Comparison of ENCODE assay signal across 8 cellular contexts in the genomic region with DNA sequence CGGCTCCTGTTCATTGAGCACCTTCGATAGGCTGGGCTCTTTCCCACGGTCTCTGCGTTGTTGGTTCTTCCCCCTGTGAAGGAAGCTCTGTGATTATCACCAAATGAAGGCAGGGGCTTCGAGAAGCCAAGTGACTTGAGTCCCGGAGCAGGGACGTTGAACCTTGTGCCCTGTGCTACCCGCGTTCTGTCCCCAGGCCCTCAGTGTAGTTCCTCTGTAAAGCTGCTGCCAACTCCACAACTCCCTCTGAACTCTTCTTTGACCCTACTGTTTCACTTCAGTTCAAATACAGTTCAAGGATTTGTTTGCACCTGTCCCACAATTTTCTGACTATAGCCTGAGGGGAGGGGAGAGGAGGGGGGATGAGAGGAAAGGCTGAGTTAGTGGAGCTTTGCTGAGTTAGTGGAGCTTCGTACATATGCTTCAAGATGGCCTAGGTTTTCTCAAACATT. TPM values are rescaled to one million over a fixed set of nuclear protein-coding genes. Genes with fewer than 3 reads are reported as not detected.
DNase-seq lines count a peak whose midpoint lies in the region; ATAC-seq and TF ChIP-seq lines count a peak whose summit lies in the region.

No MANE protein-coding gene starts in this region.

- H3K36me3 ChIP-seq in CD4-positive, alpha-beta memory T cell (ENCODE audit: insufficient read depth, low read length): no peaks in the 10 kb centered on the region
- peaks cover 11% of the 10 kb centered on the region for H3K36me3 ChIP-seq in adipocyte (ENCODE audit: control insufficient read depth, insufficient read depth, low read length, severe bottlenecking)
- H3K36me3 ChIP-seq in kidney epithelial cell (ENCODE audit: control insufficient read depth, insufficient read depth, low read length): no peaks in the 10 kb centered on the region

- DNase-seq in CD4-positive, alpha-beta memory T cell: no peak
- no peak for DNase-seq in adipocyte (ENCODE audit: low read depth)
- DNase-seq in kidney epithelial cell (ENCODE audit: low read depth): no peak

- H3K27me3 Mint-ChIP-seq in CD4-positive, alpha-beta memory T cell: no peaks in the 10 kb centered on the region

- peak overlapping the region; percentile 96 to 99 (median 97) for H3K27ac Mint-ChIP-seq in CD4-positive, alpha-beta memory T cell

- peaks cover 0 to 24% of the 10 kb centered on the region in 2 donors for H3K36me3 Mint-ChIP-seq in CD4-positive, alpha-beta memory T cell

- ATAC-seq in HG02943 (IDR thresholded peaks at IDR 0.05; ENCODE audit: low read depth, unreplicated experiment) (peak; percentile 18), GM19328 (IDR thresholded peaks at IDR 0.05; ENCODE audit: unreplicated experiment) (no peak), HG03457 (IDR thresholded peaks at IDR 0.05; ENCODE audit: unreplicated experiment) (no peak), GM21717 (IDR thresholded peaks at IDR 0.05; ENCODE audit: unreplicated experiment) (no peak)

- H3K9me3 ChIP-seq in CD4-positive, alpha-beta memory T cell (ENCODE audit: control insufficient read depth in 1 of 2, low read length in 2 of 2): no peaks in the 10 kb centered on the region
- H3K9me3 ChIP-seq in adipocyte (ENCODE audit: control insufficient read depth, low read length): no peaks in the 10 kb centered on the region

- H3K27ac ChIP-seq in CD4-positive, alpha-beta memory T cell (ENCODE audit: low read depth, low read length): peak overlapping the region; percentile 90
- H3K27ac ChIP-seq in temporal lobe (ENCODE audit: low read depth, low read length): peak overlapping the region; percentile 93

- no peaks in the 10 kb centered on the region for H3K9me3 Mint-ChIP-seq in CD4-positive, alpha-beta memory T cell

- POLR2A ChIA-PET in CD4-positive, alpha-beta memory T cell (lab: Charles Lee; ENCODE audit: partially characterized antibody): interaction anchor here (0.7 to 3.8 kb wide), 21 partner anchors 9 to 1444 kb away, joined by 3 to 59 read pairs (median 5); a partner anchor contains a TSS

- H3K4me1 ChIP-seq in CD4-positive, alpha-beta memory T cell (ENCODE audit: insufficient read depth, low read length): peaks cover 9% of the 10 kb centered on the region
- peaks cover 6% of the 10 kb centered on the region for H3K4me1 ChIP-seq in adipocyte (ENCODE audit: control insufficient read depth, insufficient read depth, low read length)

- CTCF ChIA-PET in CD4-positive, alpha-beta memory T cell (lab: Charles Lee; ENCODE audit: partially characterized antibody): interaction anchor here (0.5 kb wide), 1 partner anchor 139 kb away, joined by 3 read pairs; no protein-coding TSS in a partner anchor

- peaks cover 10 to 41% (median 15%) of the 10 kb centered on the region in 4 donors for H3K4me1 Mint-ChIP-seq in CD4-positive, alpha-beta memory T cell

- H3K4me3 ChIP-seq in CD4-positive, alpha-beta memory T cell (ENCODE audit: low read length in 2 of 2): peak overlapping the region; percentile 14 to 62
- peak overlapping the region; percentile 87 for H3K4me3 ChIP-seq in adipocyte (ENCODE audit: low read length)
- peak overlapping the region; percentile 34 for H3K4me3 ChIP-seq in kidney epithelial cell (ENCODE audit: low read depth, low read length)

- H3K4me3 Mint-ChIP-seq in CD4-positive, alpha-beta memory T cell: peak overlapping the region; percentile 89 to 97 (median 94)

- intact Hi-C loops in CD4-positive, alpha-beta memory T cell (cut with micrococcal nuclease): loop anchor here (1.0 to 5.0 kb wide), 11 partner anchors 138 to 1117 kb away; a partner anchor contains a TSS

- H3K9ac ChIP-seq in adipocyte (ENCODE audit: low read length): peak overlapping the region; percentile 93

- no peak for TF ChIP-seq CTCF in kidney epithelial cell (IDR thresholded peaks at IDR 0.05; ENCODE audit: insufficient read depth, low read length, poor library complexity, severe bottlenecking)

- no peaks in the 10 kb centered on the region for H3K27me3 ChIP-seq in CD4-positive, alpha-beta memory T cell (ENCODE audit: insufficient read depth, low read length)
- H3K27me3 ChIP-seq in adipocyte (replicated peaks; ENCODE audit: control insufficient read depth, insufficient read depth, low read length): peaks cover 7% of the 10 kb centered on the region
- H3K27me3 ChIP-seq in kidney epithelial cell (ENCODE audit: control insufficient read depth, insufficient read depth, low read length): no peaks in the 10 kb centered on the region

RNA-seq across cellular contexts. Expression of a gene that starts 0.6 kb away (rescaled TPM):
- 10 to 100 TPM; 65.1 to 67.2 TPM for total RNA-seq in CD4-positive, alpha-beta memory T cell
- 10 to 100 TPM; 10.0 to 21.0 TPM for polyA plus RNA-seq in CD4-positive, alpha-beta memory T cell
- 12.3 and 13.2 TPM in 2 replicates for total RNA-seq in kidney epithelial cell
- 13.5 TPM for total RNA-seq in temporal lobe

Comparison
In these comparisons a context has a peak if more than half of its experiments do, and no peak if none do; other contexts are left out.
1. H3K4me3 ChIP-seq: peak in every context shown above with its lines; median percentile 87 in adipocyte; 38 in CD4-positive, alpha-beta memory T cell; 34 in kidney epithelial cell.